20 cellular contexts compared by ENCODE assay signal in the genomic region with DNA sequence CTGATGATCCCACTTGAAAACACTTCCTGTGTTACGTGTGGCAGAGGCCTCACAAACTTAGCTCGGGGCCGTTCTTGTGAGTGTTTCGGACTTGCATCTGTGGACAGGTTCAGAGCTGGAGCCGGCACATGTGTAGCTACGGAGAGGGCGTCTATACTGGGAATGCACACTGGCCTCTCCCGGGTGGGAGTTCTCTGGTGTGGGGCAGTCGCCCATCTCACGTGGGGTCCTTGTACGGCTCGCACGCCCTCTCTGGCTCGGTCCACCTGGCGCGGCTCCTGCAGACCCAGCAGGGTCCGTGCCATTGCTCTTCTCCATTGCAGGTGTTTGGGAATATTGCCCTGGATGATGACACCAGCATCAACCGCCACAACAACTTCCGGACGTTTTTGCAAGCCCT.
DNase-seq lines count a peak whose midpoint lies in the region; ATAC-seq, FAIRE-seq and TF ChIP-seq lines count a peak whose summit lies in the region.
"Had no signal": no experiment of that assay in that cellular context is flagged by ENCODE, and none has a peak within 500 bp of the region (broad histone marks: within the 10 kb centered on the region; RNA-seq: fewer than 3 reads in every experiment).

No MANE protein-coding gene starts in this region.

- no peaks in the 10 kb centered on the region for H3K9me3 Mint-ChIP-seq in activated CD8-positive, alpha-beta T cell treated with anti-CD3 and anti-CD28 coated beads for 36 hours

- CTCF ChIA-PET in activated CD8-positive, alpha-beta T cell treated with anti-CD3 and anti-CD28 coated beads for 36 hours (lab: Charles Lee), result no interaction called here

- WGBS in stomach, 5 donors, result 87 to 89% (median 87%) methylated on average over 18 to 20 of the region's 20 CpGs

- TF ChIP-seq CTCF in kidney (IDR thresholded peaks at IDR 0.05; ENCODE audit: borderline replicate concordance, extremely low read depth, insufficient read depth) (no peak), stomach (IDR thresholded peaks at IDR 0.05) (no peak)
- no peak for TF ChIP-seq CTCF in activated CD8-positive, alpha-beta T cell treated with anti-CD3 and anti-CD28 coated beads for 36 hours (IDR thresholded peaks at IDR 0.05)

- intact Hi-C loops in kidney (cut with DNase I), result no loop called here
- intact Hi-C loops in stomach (cut with DNase I; ENCODE audit: low total_unique reads), result no loop called here
- intact Hi-C loops in activated CD8-positive, alpha-beta T cell treated with anti-CD3 and anti-CD28 coated beads for 36 hours (cut with micrococcal nuclease), result no loop called here

- DNase-seq in activated CD8-positive, alpha-beta memory T cell treated with anti-CD3 and anti-CD28 coated beads for 24 hours, result peak; percentile 33
- no peak for DNase-seq in activated CD8-positive, alpha-beta memory T cell treated with anti-CD3 and anti-CD28 coated beads, Interleukin-2, amount 50 U/mL, for 4 hours
- DNase-seq in H7, result peak; percentile 20
- DNase-seq in kidney, result peak; percentile 63
- peak; percentile 22 for DNase-seq in stomach
- DNase-seq in GDM1 (lab: John Stamatoyannopoulos, UW), result no peak
- DNase-seq in activated CD8-positive, alpha-beta T cell treated with anti-CD3 and anti-CD28 coated beads for 36 hours, result no peak
- DNase-seq in ACHN, result no peak
- DNase-seq: C1 segment of cervical spinal cord, IMR-90, Karpas-422, MG63, NCI-H1092, NCI-H146, NCI-H2081, NCI-H510A, NCI-H774, PC-9 had no signal

- no peak overlapping the region for H3K4me3 ChIP-seq in H7 (ENCODE audit: insufficient read depth, low read depth, low read length)
- H3K4me3 ChIP-seq in kidney (ENCODE audit: low read length in 2 of 2), result no peak overlapping the region
- no peak overlapping the region for H3K4me3 ChIP-seq in stomach
- H3K4me3 ChIP-seq: HAP-1, MG63, PC-9 had no signal

- no peaks in the 10 kb centered on the region for H3K4me1 Mint-ChIP-seq in activated CD8-positive, alpha-beta T cell treated with anti-CD3 and anti-CD28 coated beads for 36 hours (ENCODE audit: low read depth)

- no peak for TF ChIP-seq EP300 in stomach (IDR thresholded peaks at IDR 0.05)

- no peak for TF ChIP-seq POLR2A in stomach (IDR thresholded peaks at IDR 0.05)

- H3K9me3 ChIP-seq in kidney (ENCODE audit: control insufficient read depth in 1 of 2, low read length in 2 of 2) (no peaks in the 10 kb centered on the region), stomach (no peaks in the 10 kb centered on the region)
- H3K9me3 ChIP-seq: HAP-1, MG63 had no signal

- H3K4me1 ChIP-seq in kidney (ENCODE audit: control insufficient read depth in 1 of 2, insufficient read depth in 1 of 2, low read depth in 1 of 2, low read length in 2 of 2) (no peaks in the 10 kb centered on the region), stomach (no peaks in the 10 kb centered on the region)
- H3K4me1 ChIP-seq: HAP-1 had no signal

- no peak overlapping the region for H3K9ac ChIP-seq in kidney (ENCODE audit: low read length in 2 of 2)

- no peak overlapping the region for H3K27ac Mint-ChIP-seq in activated CD8-positive, alpha-beta T cell treated with anti-CD3 and anti-CD28 coated beads for 36 hours

- H3K36me3 ChIP-seq in H7 (replicated peaks; ENCODE audit: control insufficient read depth, insufficient read depth, low read length) (no peaks in the 10 kb centered on the region), kidney (ENCODE audit: control insufficient read depth in 1 of 2, insufficient read depth in 2 of 2, low read length in 2 of 2) (no peaks in the 10 kb centered on the region), stomach (no peaks in the 10 kb centered on the region)
- H3K36me3 ChIP-seq: HAP-1, MG63 had no signal

- H3K36me3 Mint-ChIP-seq in activated CD8-positive, alpha-beta T cell treated with anti-CD3 and anti-CD28 coated beads for 36 hours (ENCODE audit: low read depth), result no peaks in the 10 kb centered on the region

- no peak for FAIRE-seq in kidney (lab: Jason Lieb, UNC)
- FAIRE-seq: A204.1 had no signal

- H3K27me3 ChIP-seq in H7 (ENCODE audit: control insufficient read depth, insufficient read depth, low read length) (no peaks in the 10 kb centered on the region), stomach (peaks cover 0 to 20% (median 0%) of the 10 kb centered on the region in 3 donors)
- H3K27me3 ChIP-seq: MG63 had no signal

- H3K27ac ChIP-seq in kidney (ENCODE audit: low read depth in 2 of 2, low read length in 2 of 2) (no peak overlapping the region), stomach (no peak overlapping the region)
- H3K27ac ChIP-seq: PC-9 had no signal

- in situ Hi-C loops in ACHN (cut with HindIII; ENCODE audit: low pct_ligation_motif_present, low pct_unique_long_range_greater_than_20kb, low sequenced_read_pairs), result no loop called here

- H3K4me3 Mint-ChIP-seq in activated CD8-positive, alpha-beta T cell treated with anti-CD3 and anti-CD28 coated beads for 36 hours, result no peak overlapping the region

- POLR2A ChIA-PET in activated CD8-positive, alpha-beta T cell treated with anti-CD3 and anti-CD28 coated beads for 36 hours (lab: Charles Lee), result no interaction called here

- H3K27me3 Mint-ChIP-seq in activated CD8-positive, alpha-beta T cell treated with anti-CD3 and anti-CD28 coated beads for 36 hours, result peaks cover 19% of the 10 kb centered on the region

- ATAC-seq in activated CD8-positive, alpha-beta T cell treated with anti-CD3 and anti-CD28 coated beads for 36 hours, result no peak

Comparison
In these comparisons a context has a peak if more than half of its experiments do, and no peak if none do; other contexts are left out.
1. DNase-seq: peak in activated CD8-positive, alpha-beta memory T cell treated with anti-CD3 and anti-CD28 coated beads for 24 hours (single experiment), H7 (single experiment), kidney (single experiment) and stomach (single experiment); none in activated CD8-positive, alpha-beta memory T cell treated with anti-CD3 and anti-CD28 coated beads, Interleukin-2, amount 50 U/mL, for 4 hours (single experiment), GDM1 (single experiment), activated CD8-positive, alpha-beta T cell treated with anti-CD3 and anti-CD28 coated beads for 36 hours (single experiment) and ACHN (single experiment).